1 cellular context compared by ENCODE assay signal in genomic region chr10:70742537-70743429, GRCh38.
TF ChIP-seq lines count a peak whose summit lies in the region.

No MANE protein-coding gene starts in this region.

TF ChIP-seq in HepG2, 621 proteins besides CTCF, POLR2A, EP300 and RAD21 (continued from another document and continues in another):
- TF ChIP-seq TEF (CRISPR knock-in tag; IDR thresholded peaks at IDR 0.05), result peak; percentile 75; the same call in 1 of the 2 replicates
- TF ChIP-seq HNRNPLL (IDR thresholded peaks at IDR 0.05; ENCODE audit: low read depth, low read length, poor library complexity, severe bottlenecking), result no peak
- no peak for TF ChIP-seq KAT2B (IDR thresholded peaks at IDR 0.05; ENCODE audit: borderline replicate concordance, low read depth, low read length)
- TF ChIP-seq TCF7 (IDR thresholded peaks at IDR 0.05; ENCODE audit: low read depth), result no peak
- no peak for TF ChIP-seq BATF2 (CRISPR knock-in tag; IDR thresholded peaks at IDR 0.05)
- TF ChIP-seq HNF4G (IDR thresholded peaks at IDR 0.05; ENCODE audit: borderline replicate concordance, low read depth, low read length), result 0 out of 2 replicates have a peak, but pooled peaks have one; percentile 45
- no peak; the same call in 1 of the 2 replicates for TF ChIP-seq HNF4G (CRISPR knock-in tag; IDR thresholded peaks at IDR 0.05; ENCODE audit: borderline replicate concordance, low read depth)
- TF ChIP-seq NR2F1 (CRISPR knock-in tag; IDR thresholded peaks at IDR 0.05), result no peak
- TF ChIP-seq ZNF547 (CRISPR knock-in tag; IDR thresholded peaks at IDR 0.05), result no peak
- no peak for TF ChIP-seq TBL1XR1 (IDR thresholded peaks at IDR 0.05; ENCODE audit: borderline replicate concordance, low read length, partially characterized antibody)
- 0 out of 2 replicates have a peak, but pooled peaks have one; percentile 32 for TF ChIP-seq RARA (CRISPR knock-in tag; IDR thresholded peaks at IDR 0.05)
- TF ChIP-seq ZFP91 (CRISPR knock-in tag; IDR thresholded peaks at IDR 0.05; ENCODE audit: borderline replicate concordance), result no peak
- TF ChIP-seq GABPA (IDR thresholded peaks at IDR 0.05; ENCODE audit: low read depth, low read length), result no peak
- peak; percentile 74 for TF ChIP-seq GABPA (CRISPR knock-in tag; IDR thresholded peaks at IDR 0.05; ENCODE audit: low read depth)
- no peak for TF ChIP-seq ZBTB1 (CRISPR knock-in tag; IDR thresholded peaks at IDR 0.05; ENCODE audit: borderline replicate concordance)
- TF ChIP-seq SMAD9 (CRISPR knock-in tag; IDR thresholded peaks at IDR 0.05), result no peak
- TF ChIP-seq LCORL (IDR thresholded peaks at IDR 0.05), result no peak
- TF ChIP-seq LCORL (CRISPR knock-in tag; IDR thresholded peaks at IDR 0.05), result no peak
- no peak for TF ChIP-seq ZNF260 (CRISPR knock-in tag; IDR thresholded peaks at IDR 0.05; ENCODE audit: borderline replicate concordance, low read depth)
- no peak for TF ChIP-seq ISL2 (CRISPR knock-in tag; IDR thresholded peaks at IDR 0.05)
- TF ChIP-seq HNRNPH1 (optimal IDR thresholded peaks at IDR 0.05; ENCODE audit: low read depth, low read length), result no peak
- no peak for TF ChIP-seq CHD2 (IDR thresholded peaks at IDR 0.05; ENCODE audit: low read depth, low read length)
- no peak for TF ChIP-seq NKX3-1 (CRISPR knock-in tag; IDR thresholded peaks at IDR 0.05)
- TF ChIP-seq FOXP1 (IDR thresholded peaks at IDR 0.05), result no peak
- TF ChIP-seq FOXP1 (CRISPR knock-in tag; IDR thresholded peaks at IDR 0.05), result no peak
- 0 out of 2 replicates have a peak, but pooled peaks have one; percentile 22 for TF ChIP-seq ZNF644 (CRISPR knock-in tag; IDR thresholded peaks at IDR 0.05; ENCODE audit: low read depth)
- no peak for TF ChIP-seq KDM5B (CRISPR knock-in tag; IDR thresholded peaks at IDR 0.05; ENCODE audit: borderline replicate concordance)
- TF ChIP-seq NCOA2 (CRISPR knock-in tag; IDR thresholded peaks at IDR 0.05), result peak; percentile 52; the same call in 1 of the 2 replicates
- no peak for TF ChIP-seq ZNF660 (CRISPR knock-in tag; IDR thresholded peaks at IDR 0.05; ENCODE audit: borderline replicate concordance, low read depth)
- TF ChIP-seq PAWR (CRISPR knock-in tag; IDR thresholded peaks at IDR 0.05; ENCODE audit: borderline replicate concordance), result no peak
- no peak for TF ChIP-seq MXD4 (CRISPR knock-in tag; IDR thresholded peaks at IDR 0.05)
- no peak for TF ChIP-seq STAT5B (CRISPR knock-in tag; IDR thresholded peaks at IDR 0.05)
- no peak for TF ChIP-seq KDM1A (CRISPR knock-in tag; IDR thresholded peaks at IDR 0.05)
- TF ChIP-seq MAF1 (CRISPR knock-in tag; IDR thresholded peaks at IDR 0.05; ENCODE audit: borderline replicate concordance), result no peak
- TF ChIP-seq ETV6 (CRISPR knock-in tag; conservative IDR thresholded peaks at IDR 0.05), result no peak
- peak; percentile 87 for TF ChIP-seq BCL6 (CRISPR knock-in tag; IDR thresholded peaks at IDR 0.05)
- no peak for TF ChIP-seq KLF15 (CRISPR knock-in tag; IDR thresholded peaks at IDR 0.05; ENCODE audit: borderline replicate concordance)
- TF ChIP-seq RBAK (CRISPR knock-in tag; IDR thresholded peaks at IDR 0.05), result no peak
- TF ChIP-seq TRAFD1 (CRISPR knock-in tag; IDR thresholded peaks at IDR 0.05; ENCODE audit: borderline replicate concordance), result no peak
- no peak for TF ChIP-seq ZNF580 (CRISPR knock-in tag; IDR thresholded peaks at IDR 0.05; ENCODE audit: borderline replicate concordance, low read depth)
- no peak for TF ChIP-seq REXO4 (CRISPR knock-in tag; IDR thresholded peaks at IDR 0.05; ENCODE audit: borderline replicate concordance)
- TF ChIP-seq KDM2A (CRISPR knock-in tag; IDR thresholded peaks at IDR 0.05; ENCODE audit: borderline replicate concordance, low read depth), result no peak
- TF ChIP-seq HMG20A (CRISPR knock-in tag; IDR thresholded peaks at IDR 0.05; ENCODE audit: borderline replicate concordance), result no peak
- TF ChIP-seq ZNF558 (CRISPR knock-in tag; IDR thresholded peaks at IDR 0.05; ENCODE audit: borderline replicate concordance), result no peak
- no peak for TF ChIP-seq TP53 (CRISPR knock-in tag; conservative IDR thresholded peaks at IDR 0.05)
- no peak for TF ChIP-seq EHMT2 (IDR thresholded peaks at IDR 0.05; ENCODE audit: borderline replicate concordance, low read depth, low read length)
- TF ChIP-seq CBX1 (IDR thresholded peaks at IDR 0.05; ENCODE audit: low read depth), result no peak
- TF ChIP-seq SYNCRIP (IDR thresholded peaks at IDR 0.05; ENCODE audit: insufficient read depth, low read depth, low read length), result no peak
- TF ChIP-seq SP5 (CRISPR knock-in tag; IDR thresholded peaks at IDR 0.05; ENCODE audit: borderline replicate concordance, low read depth), result no peak
- TF ChIP-seq MAFK (conservative IDR thresholded peaks at IDR 0.05 in 1 of 2, IDR thresholded peaks at IDR 0.05 in 1 of 2; ENCODE audit: low read length in 2 of 2), result peak; percentile 36 to 41; a peak in 1 of 4 replicates
- TF ChIP-seq ZBTB25 (CRISPR knock-in tag; IDR thresholded peaks at IDR 0.05), result no peak
- TF ChIP-seq ZFX (CRISPR knock-in tag; IDR thresholded peaks at IDR 0.05; ENCODE audit: low read depth), result no peak
- no peak for TF ChIP-seq TFDP2 (CRISPR knock-in tag; IDR thresholded peaks at IDR 0.05)
- TF ChIP-seq NFIC (IDR thresholded peaks at IDR 0.05; ENCODE audit: low read length), result no peak
- TF ChIP-seq TRIM22 (IDR thresholded peaks at IDR 0.05), result no peak
- TF ChIP-seq ZNF343 (CRISPR knock-in tag; IDR thresholded peaks at IDR 0.05), result no peak
- no peak for TF ChIP-seq POLR2G (IDR thresholded peaks at IDR 0.05; ENCODE audit: low read depth, low read length)
- TF ChIP-seq PHF8 (CRISPR knock-in tag; IDR thresholded peaks at IDR 0.05), result no peak
- no peak for TF ChIP-seq PCBP2 (optimal IDR thresholded peaks at IDR 0.05; ENCODE audit: low read depth, low read length, poor library complexity, severe bottlenecking)
- no peak for TF ChIP-seq USF2 (IDR thresholded peaks at IDR 0.05; ENCODE audit: low read depth, low read length)
- no peak for TF ChIP-seq USF2 (CRISPR knock-in tag; IDR thresholded peaks at IDR 0.05; ENCODE audit: borderline replicate concordance)
- TF ChIP-seq ZNF546 (CRISPR knock-in tag; conservative IDR thresholded peaks at IDR 0.05), result no peak
- TF ChIP-seq TBX3 (IDR thresholded peaks at IDR 0.05; ENCODE audit: borderline replicate concordance), result no peak
- TF ChIP-seq TEAD2 (CRISPR knock-in tag; IDR thresholded peaks at IDR 0.05), result no peak
- no peak for TF ChIP-seq ZNF501 (CRISPR knock-in tag; IDR thresholded peaks at IDR 0.05)
- no peak for TF ChIP-seq SUZ12 (IDR thresholded peaks at IDR 0.05; ENCODE audit: low read depth, low read length)
- no peak for TF ChIP-seq RXRA (CRISPR knock-in tag; IDR thresholded peaks at IDR 0.05)
- TF ChIP-seq ZNF770 (CRISPR knock-in tag; IDR thresholded peaks at IDR 0.05), result no peak
- no peak for TF ChIP-seq SP4 (CRISPR knock-in tag; IDR thresholded peaks at IDR 0.05)
- TF ChIP-seq SOX13 (IDR thresholded peaks at IDR 0.05), result no peak
- no peak for TF ChIP-seq SOX13 (CRISPR knock-in tag; conservative IDR thresholded peaks at IDR 0.05 in 1 of 2, IDR thresholded peaks at IDR 0.05 in 1 of 2)
